ENCODE assay signal across 14 cellular contexts in genomic region chr3:138381413-138381901, GRCh38. TPM values are rescaled to one million over a fixed set of nuclear protein-coding genes. Genes with fewer than 3 reads are reported as not detected.
A peak's percentile ranks its signal among the peaks of the same experiment; 100 is the strongest.
DNase-seq lines count a peak whose midpoint lies in the region; ATAC-seq and TF ChIP-seq lines count a peak whose summit lies in the region.
"Had no signal": no experiment of that assay in that cellular context is flagged by ENCODE, and none has a peak within 500 bp of the region (broad histone marks: within the 10 kb centered on the region; RNA-seq: fewer than 3 reads in every experiment).

No MANE protein-coding gene starts in this region.

- POLR2A ChIA-PET in activated CD4-positive, alpha-beta memory T cell treated with anti-CD3 and anti-CD28 coated beads for 36 hours (lab: Charles Lee): no interaction called here

- no peak overlapping the region for H3K4me3 Mint-ChIP-seq in activated CD4-positive, alpha-beta memory T cell treated with anti-CD3 and anti-CD28 coated beads for 36 hours
- H3K4me3 Mint-ChIP-seq: B cell had no signal

- H3K9me3 ChIP-seq in parathyroid adenoma (ENCODE audit: control insufficient read depth, low read length): no peaks in the 10 kb centered on the region

- in situ Hi-C loops in astrocyte of the spinal cord (cut with HindIII; ENCODE audit: low sequenced_read_pairs): no loop called here

- intact Hi-C loops in left ventricle myocardium superior (cut with micrococcal nuclease): no loop called here
- intact Hi-C loops in activated CD4-positive, alpha-beta memory T cell treated with anti-CD3 and anti-CD28 coated beads for 36 hours (cut with micrococcal nuclease): no loop called here

- no peak overlapping the region for H3K27ac Mint-ChIP-seq in activated CD4-positive, alpha-beta memory T cell treated with anti-CD3 and anti-CD28 coated beads for 36 hours
- H3K27ac Mint-ChIP-seq: B cell had no signal

- H3K36me3 ChIP-seq in parathyroid adenoma (ENCODE audit: control insufficient read depth, insufficient read depth, low read length): no peaks in the 10 kb centered on the region

- no peak overlapping the region for H3K4me2 ChIP-seq in parathyroid adenoma (ENCODE audit: low read length)

- no peak overlapping the region for H2AFZ ChIP-seq in parathyroid adenoma

- CTCF ChIA-PET in activated CD4-positive, alpha-beta memory T cell treated with anti-CD3 and anti-CD28 coated beads for 36 hours (lab: Charles Lee): no interaction called here

- H3K27ac ChIP-seq in parathyroid adenoma: peak overlapping the region; percentile 30
- H3K27ac ChIP-seq: foreskin keratinocyte had no signal

- no peak overlapping the region for H3K9ac ChIP-seq in parathyroid adenoma

- no peaks in the 10 kb centered on the region for H3K9me3 Mint-ChIP-seq in activated CD4-positive, alpha-beta memory T cell treated with anti-CD3 and anti-CD28 coated beads for 36 hours

- no peaks in the 10 kb centered on the region for H3K27me3 Mint-ChIP-seq in activated CD4-positive, alpha-beta memory T cell treated with anti-CD3 and anti-CD28 coated beads for 36 hours

- peaks cover 11% of the 10 kb centered on the region for H3K4me1 ChIP-seq in parathyroid adenoma

- H3K36me3 Mint-ChIP-seq in activated CD4-positive, alpha-beta memory T cell treated with anti-CD3 and anti-CD28 coated beads for 36 hours: no peaks in the 10 kb centered on the region

- H3K4me3 ChIP-seq in AG10803 (ENCODE audit: low read length) (no peak overlapping the region), astrocyte of the spinal cord (ENCODE audit: low read depth, low read length) (no peak overlapping the region), parathyroid adenoma (ENCODE audit: low read depth, low read length) (no peak overlapping the region)

- H3K79me2 ChIP-seq in parathyroid adenoma: peaks cover 37% of the 10 kb centered on the region

- ATAC-seq in left ventricle myocardium superior (peak; percentile 72), HG03565 (IDR thresholded peaks at IDR 0.05; ENCODE audit: unreplicated experiment) (no peak)
- ATAC-seq: HCT116 had no signal

- H3K4me1 Mint-ChIP-seq in activated CD4-positive, alpha-beta memory T cell treated with anti-CD3 and anti-CD28 coated beads for 36 hours (ENCODE audit: low read depth): no peaks in the 10 kb centered on the region
- H3K4me1 Mint-ChIP-seq: B cell had no signal

- DNase-seq in AG10803 (ENCODE audit: low read depth) (peak; percentile 59), astrocyte of the spinal cord (ENCODE audit: low read depth, low spot score) (peak; percentile 18), left ventricle myocardium superior (peak; percentile 65), NCI-H748 (lab: John Stamatoyannopoulos, UW; ENCODE audit: unreplicated experiment) (no peak), islet precursor cell (no peak)
- no peak for DNase-seq in activated CD4-positive, alpha-beta memory T cell treated with anti-CD3 and anti-CD28 coated beads for 36 hours
- DNase-seq: activated gamma-delta T cell, NCI-H2227 treated with DMSO at 0.1 percent for 48 hours had no signal

- TF ChIP-seq CTCF in AG10803 (conservative IDR thresholded peaks at IDR 0.05; ENCODE audit: low read length) (no peak), astrocyte of the spinal cord (IDR thresholded peaks at IDR 0.05; ENCODE audit: low read depth, low read length) (no peak), parathyroid adenoma (IDR thresholded peaks at IDR 0.05) (no peak)

- no peaks in the 10 kb centered on the region for H3K27me3 ChIP-seq in parathyroid adenoma (ENCODE audit: control insufficient read depth, insufficient read depth, low read length)
- H3K27me3 ChIP-seq: foreskin keratinocyte had no signal

RNA-seq across cellular contexts. Expression of gene MRAS, which starts 33.1 kb away (rescaled TPM):
- total RNA-seq in left ventricle myocardium superior: 405 TPM
- under 1 TPM; 0.10 to 0.19 TPM for total RNA-seq in activated CD4-positive, alpha-beta memory T cell treated with anti-CD3 and anti-CD28 coated beads for 36 hours

RNA-seq across cellular contexts. Expression of gene NME9, which starts 51.8 kb away (rescaled TPM):
- total RNA-seq in left ventricle myocardium superior: 0.59 TPM
- total RNA-seq in activated CD4-positive, alpha-beta memory T cell treated with anti-CD3 and anti-CD28 coated beads for 36 hours: under 1 TPM; 0.58 to 0.90 TPM
- total RNA-seq: B cell, foreskin keratinocyte, HT1080 had no signal

RNA-seq across cellular contexts. Expression of gene ESYT3, which starts 53.0 kb away (rescaled TPM):
- 1.2 TPM for total RNA-seq in left ventricle myocardium superior
- under 1 TPM; 0.17 to 0.19 TPM for total RNA-seq in activated CD4-positive, alpha-beta memory T cell treated with anti-CD3 and anti-CD28 coated beads for 36 hours
- total RNA-seq: B cell had no signal

Comparison
In these comparisons a context has a peak if more than half of its experiments do, and no peak if none do; other contexts are left out.
1. DNase-seq: peak in AG10803 (single experiment), astrocyte of the spinal cord (single experiment) and left ventricle myocardium superior (single experiment); none in activated CD4-positive, alpha-beta memory T cell treated with anti-CD3 and anti-CD28 coated beads for 36 hours (single experiment), NCI-H748 (single experiment) and islet precursor cell (single experiment).
2. RNA of gene MRAS, which starts 33.1 kb away (total RNA-seq): 405 TPM in left ventricle myocardium superior (single experiment); 0.10 to 0.19 TPM in activated CD4-positive, alpha-beta memory T cell treated with anti-CD3 and anti-CD28 coated beads for 36 hours; every median in the first group is over 100 times any median in the second.